In genomic region chr2:196130039-196130825, GRCh38 we compare ENCODE assay signal across 15 cellular contexts.
A peak's percentile ranks its signal among the peaks of the same experiment; 100 is the strongest.
DNase-seq lines count a peak whose midpoint lies in the region; ATAC-seq and TF ChIP-seq lines count a peak whose summit lies in the region.
"Had no signal": no experiment of that assay in that cellular context is flagged by ENCODE, and none has a peak within 500 bp of the region (broad histone marks: within the 10 kb centered on the region; RNA-seq: fewer than 3 reads in every experiment).

No MANE protein-coding gene starts in this region.

- TF ChIP-seq CTCF in GM06990 (IDR thresholded peaks at IDR 0.05; ENCODE audit: insufficient read depth, low read length, poor library complexity, severe bottlenecking), result no peak

- ATAC-seq in SK-N-SH treated with all-trans-retinoic acid at 6 μM for 48 hours, result peak; percentile 15; the same call in 1 of the 3 replicates
- ATAC-seq: gastrocnemius medialis, psoas muscle had no signal

- H3K36me3 ChIP-seq in GM06990 (ENCODE audit: control insufficient read depth, insufficient read depth, low read length), result no peaks in the 10 kb centered on the region
- H3K36me3 ChIP-seq: gastrocnemius medialis had no signal

- H3K4me3 ChIP-seq in GM06990 (replicated peaks; ENCODE audit: low read depth, low read length), result no peak overlapping the region
- H3K4me3 ChIP-seq: gastrocnemius medialis, psoas muscle had no signal

- DNase-seq in activated CD8-positive, alpha-beta memory T cell treated with anti-CD3 and anti-CD28 coated beads, Interleukin-2, amount 50 U/mL, for 48 hours, result peak; percentile 62
- DNase-seq in activated CD8-positive, alpha-beta memory T cell treated with anti-CD3 and anti-CD28 coated beads, Interleukin-2, amount 50 U/mL, for 4 hours, result no peak
- DNase-seq in GM06990 (ENCODE audit: extremely low read depth, insufficient read length) (peak; percentile 31), foreskin melanocyte (peak; percentile 24), AML-193 (lab: John Stamatoyannopoulos, UW) (no peak), NCI-H1436 (lab: John Stamatoyannopoulos, UW) (no peak), superior temporal gyrus (ENCODE audit: extremely low spot score) (no peak)
- DNase-seq: amniotic stem cell, Calu3, gastrocnemius medialis, immature natural killer cell, NCI-H146, NCI-H510A treated with DMSO at 0.1 percent for 48 hours, psoas muscle had no signal

- H3K27me3 ChIP-seq in GM06990 (replicated peaks; ENCODE audit: control insufficient read depth, insufficient read depth, low read length), result no peaks in the 10 kb centered on the region
- H3K27me3 ChIP-seq: gastrocnemius medialis had no signal

TF ChIP-seq in SK-N-SH treated with all-trans-retinoic acid at 6 μM for 48 hours, 23 proteins besides CTCF, POLR2A, EP300 and RAD21:
- TF ChIP-seq RARB (CRISPR knock-in tag; IDR thresholded peaks at IDR 0.05) (no peak), ZNF565 (CRISPR knock-in tag; conservative IDR thresholded peaks at IDR 0.05; ENCODE audit: low read depth) (no peak), PPARA (CRISPR knock-in tag; IDR thresholded peaks at IDR 0.05; ENCODE audit: borderline replicate concordance) (no peak), ZFP30 (CRISPR knock-in tag; IDR thresholded peaks at IDR 0.05) (no peak), GLIS3 (CRISPR knock-in tag; IDR thresholded peaks at IDR 0.05) (no peak), ARNTL (CRISPR knock-in tag; IDR thresholded peaks at IDR 0.05; ENCODE audit: borderline replicate concordance, low read depth) (no peak), TCF4 (CRISPR knock-in tag; IDR thresholded peaks at IDR 0.05; ENCODE audit: borderline replicate concordance) (no peak), ZNF8 (CRISPR knock-in tag; IDR thresholded peaks at IDR 0.05) (no peak), SNAI2 (CRISPR knock-in tag; IDR thresholded peaks at IDR 0.05) (no peak), ZNF70 (CRISPR knock-in tag; IDR thresholded peaks at IDR 0.05) (no peak), TOX (CRISPR knock-in tag; IDR thresholded peaks at IDR 0.05; ENCODE audit: borderline replicate concordance) (no peak), BACH2 (CRISPR knock-in tag; IDR thresholded peaks at IDR 0.05; ENCODE audit: borderline replicate concordance) (no peak), ESRRG (CRISPR knock-in tag; IDR thresholded peaks at IDR 0.05) (no peak), TSHZ2 (CRISPR knock-in tag; IDR thresholded peaks at IDR 0.05) (no peak)
- TF ChIP-seq, protein P1, sequence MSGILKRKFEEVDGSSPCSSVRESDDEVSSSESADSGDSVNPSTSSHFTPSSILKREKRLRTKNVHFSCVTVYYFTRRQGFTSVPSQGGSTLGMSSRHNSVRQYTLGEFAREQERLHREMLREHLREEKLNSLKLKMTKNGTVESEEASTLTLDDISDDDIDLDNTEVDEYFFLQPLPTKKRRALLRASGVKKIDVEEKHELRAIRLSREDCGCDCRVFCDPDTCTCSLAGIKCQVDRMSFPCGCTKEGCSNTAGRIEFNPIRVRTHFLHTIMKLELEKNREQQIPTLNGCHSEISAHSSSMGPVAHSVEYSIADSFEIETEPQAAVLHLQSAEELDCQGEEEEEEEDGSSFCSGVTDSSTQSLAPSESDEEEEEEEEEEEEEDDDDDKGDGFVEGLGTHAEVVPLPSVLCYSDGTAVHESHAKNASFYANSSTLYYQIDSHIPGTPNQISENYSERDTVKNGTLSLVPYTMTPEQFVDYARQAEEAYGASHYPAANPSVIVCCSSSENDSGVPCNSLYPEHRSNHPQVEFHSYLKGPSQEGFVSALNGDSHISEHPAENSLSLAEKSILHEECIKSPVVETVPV (CRISPR knock-in tag; IDR thresholded peaks at IDR 0.05), result no peak
- TF ChIP-seq, protein P2, sequence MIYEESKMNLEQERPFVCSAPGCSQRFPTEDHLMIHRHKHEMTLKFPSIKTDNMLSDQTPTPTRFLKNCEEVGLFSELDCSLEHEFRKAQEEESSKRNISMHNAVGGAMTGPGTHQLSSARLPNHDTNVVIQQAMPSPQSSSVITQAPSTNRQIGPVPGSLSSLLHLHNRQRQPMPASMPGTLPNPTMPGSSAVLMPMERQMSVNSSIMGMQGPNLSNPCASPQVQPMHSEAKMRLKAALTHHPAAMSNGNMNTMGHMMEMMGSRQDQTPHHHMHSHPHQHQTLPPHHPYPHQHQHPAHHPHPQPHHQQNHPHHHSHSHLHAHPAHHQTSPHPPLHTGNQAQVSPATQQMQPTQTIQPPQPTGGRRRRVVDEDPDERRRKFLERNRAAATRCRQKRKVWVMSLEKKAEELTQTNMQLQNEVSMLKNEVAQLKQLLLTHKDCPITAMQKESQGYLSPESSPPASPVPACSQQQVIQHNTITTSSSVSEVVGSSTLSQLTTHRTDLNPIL (CRISPR knock-in tag; IDR thresholded peaks at IDR 0.05; ENCODE audit: low read depth), result no peak
TF ChIP-seq in SK-N-SH treated with all-trans-retinoic acid at 6 μM for 48 hours: peak in this region for 0.

Comparison
In these comparisons a context has a peak if more than half of its experiments do, and no peak if none do; other contexts are left out.
1. DNase-seq: peak in activated CD8-positive, alpha-beta memory T cell treated with anti-CD3 and anti-CD28 coated beads, Interleukin-2, amount 50 U/mL, for 48 hours (single experiment), GM06990 (single experiment) and foreskin melanocyte (single experiment); none in activated CD8-positive, alpha-beta memory T cell treated with anti-CD3 and anti-CD28 coated beads, Interleukin-2, amount 50 U/mL, for 4 hours (single experiment), AML-193 (0 of 2), NCI-H1436 (single experiment) and superior temporal gyrus (single experiment).